10 cellular contexts compared by ENCODE assay signal in genomic region chr1:201766117-201766863, GRCh38.
DNase-seq lines count a peak whose midpoint lies in the region; ATAC-seq and TF ChIP-seq lines count a peak whose summit lies in the region.
"Had no signal": no experiment of that assay in that cellular context is flagged by ENCODE, and none has a peak within 500 bp of the region (broad histone marks: within the 10 kb centered on the region; RNA-seq: fewer than 3 reads in every experiment).

No MANE protein-coding gene starts in this region.

- WGBS in GM23248 (ENCODE audit: low coverage in 1 of 2, low lambda C conversion rate in 2 of 2, missing lambda C conversion rate in 2 of 2), 2 experiments: 26 to 29% methylated on average over 7 of the region's 7 CpGs
- WGBS in esophagus muscularis mucosa: 75% methylated on average over 7 of the region's 7 CpGs

- intact Hi-C loops in esophagus muscularis mucosa (cut with DNase I): no loop called here

- TF ChIP-seq POLR2A in esophagus muscularis mucosa (IDR thresholded peaks at IDR 0.05; ENCODE audit: low read depth): no peak

- TF ChIP-seq CTCF in foreskin keratinocyte (conservative IDR thresholded peaks at IDR 0.05) (no peak), esophagus muscularis mucosa (IDR thresholded peaks at IDR 0.05) (no peak)

- H3K27ac Mint-ChIP-seq in activated T-cell treated with anti-CD3 and anti-CD28 coated beads, Interleukin-2, amount 50 U/mL, for 24 hours: no peak overlapping the region
- H3K27ac Mint-ChIP-seq: activated CD4-positive, alpha-beta T cell treated with anti-CD3 and anti-CD28 coated beads, Interleukin-2, amount 10 ng/mL, durations not matched to agents 7 days and 5 days had no signal

- DNase-seq in GM23248 (peak; percentile 98), foreskin keratinocyte (peak in 1 of 2 donors; percentile 51), skeletal muscle cell (ENCODE audit: low read depth) (peak; percentile 94), esophagus muscularis mucosa (ENCODE audit: extremely low spot score) (no peak), COLO829 (ENCODE audit: low spot score) (no peak)
- DNase-seq in activated T-cell treated with anti-CD3 and anti-CD28 coated beads, Interleukin-2, amount 50 U/mL, for 24 hours: no peak
- DNase-seq: activated CD4-positive, alpha-beta T cell treated with anti-CD3 and anti-CD28 coated beads, Interleukin-2, amount 10 ng/mL, durations not matched to agents 7 days and 5 days had no signal

- H3K4me3 Mint-ChIP-seq in activated T-cell treated with anti-CD3 and anti-CD28 coated beads, Interleukin-2, amount 50 U/mL, for 24 hours: no peak overlapping the region
- H3K4me3 Mint-ChIP-seq: activated CD4-positive, alpha-beta T cell treated with anti-CD3 and anti-CD28 coated beads, Interleukin-2, amount 10 ng/mL, durations not matched to agents 7 days and 5 days had no signal

- in situ Hi-C loops in GM23248 (cut with MboI): no loop called here

- no peak for TF ChIP-seq EP300 in esophagus muscularis mucosa (IDR thresholded peaks at IDR 0.05)

- H3K27me3 ChIP-seq in GM23248 (replicated peaks; ENCODE audit: insufficient read depth) (no peaks in the 10 kb centered on the region), foreskin keratinocyte (no peaks in the 10 kb centered on the region), esophagus muscularis mucosa (no peaks in the 10 kb centered on the region)
- H3K27me3 ChIP-seq: breast epithelium had no signal

- peaks cover 6% of the 10 kb centered on the region for H3K27me3 Mint-ChIP-seq in activated T-cell treated with anti-CD3 and anti-CD28 coated beads, Interleukin-2, amount 50 U/mL, for 24 hours

- peak overlapping the region; percentile 53 for H3K9ac ChIP-seq in GM23248

- peaks cover 97% of the 10 kb centered on the region for H3F3A ChIP-seq in GM23248 (ENCODE audit: insufficient read depth)

- H3K4me3 ChIP-seq in GM23248 (no peak overlapping the region), skeletal muscle cell (ENCODE audit: low read depth, low read length) (no peak overlapping the region), esophagus muscularis mucosa (no peak overlapping the region)
- H3K4me3 ChIP-seq: breast epithelium had no signal

- no peaks in the 10 kb centered on the region for H3K36me3 Mint-ChIP-seq in activated T-cell treated with anti-CD3 and anti-CD28 coated beads, Interleukin-2, amount 50 U/mL, for 24 hours (ENCODE audit: low read depth)

- H3K4me1 ChIP-seq in GM23248 (ENCODE audit: insufficient read depth) (peaks cover 96% of the 10 kb centered on the region), foreskin keratinocyte (peaks cover 23% of the 10 kb centered on the region), esophagus muscularis mucosa (peaks cover 10 to 54% (median 17%) of the 10 kb centered on the region in 4 donors)

- no peaks in the 10 kb centered on the region for H4K20me1 ChIP-seq in GM23248 (ENCODE audit: insufficient read depth)

- H3K27ac ChIP-seq in GM23248 (peak overlapping the region; percentile 94), foreskin keratinocyte (peak overlapping the region; percentile 50), esophagus muscularis mucosa (replicated peaks in 1 of 4) (peak overlapping the region in 1 of 4 donors; percentile 7)

- ATAC-seq in SK-N-SH treated with all-trans-retinoic acid at 6 μM for 48 hours (peak; percentile 91), foreskin keratinocyte (no peak), HG03469 (IDR thresholded peaks at IDR 0.05; ENCODE audit: unreplicated experiment) (no peak)

- H3K79me2 ChIP-seq in GM23248 (ENCODE audit: insufficient read depth): peaks cover 88% of the 10 kb centered on the region

- H2AFZ ChIP-seq in GM23248: no peak overlapping the region

- H3K9me3 ChIP-seq in GM23248 (ENCODE audit: low read depth): no peaks in the 10 kb centered on the region
- peaks cover 0 to 6% (median 0%) of the 10 kb centered on the region in 4 donors for H3K9me3 ChIP-seq in esophagus muscularis mucosa

- no peaks in the 10 kb centered on the region for H3K9me3 Mint-ChIP-seq in activated T-cell treated with anti-CD3 and anti-CD28 coated beads, Interleukin-2, amount 50 U/mL, for 24 hours
- H3K9me3 Mint-ChIP-seq: activated CD4-positive, alpha-beta T cell treated with anti-CD3 and anti-CD28 coated beads, Interleukin-2, amount 10 ng/mL, durations not matched to agents 7 days and 5 days had no signal

- H3K36me3 ChIP-seq in GM23248 (ENCODE audit: low read depth) (no peaks in the 10 kb centered on the region), esophagus muscularis mucosa (no peaks in the 10 kb centered on the region)
- H3K36me3 ChIP-seq: breast epithelium had no signal

- H3K9me2 ChIP-seq in GM23248 (ENCODE audit: insufficient read depth): no peaks in the 10 kb centered on the region

- peak overlapping the region; percentile 54 for H3K4me2 ChIP-seq in GM23248 (ENCODE audit: unreplicated experiment)

- no peaks in the 10 kb centered on the region for H3K4me1 Mint-ChIP-seq in activated T-cell treated with anti-CD3 and anti-CD28 coated beads, Interleukin-2, amount 50 U/mL, for 24 hours (ENCODE audit: low read depth)
- H3K4me1 Mint-ChIP-seq: activated CD4-positive, alpha-beta T cell treated with anti-CD3 and anti-CD28 coated beads, Interleukin-2, amount 10 ng/mL, durations not matched to agents 7 days and 5 days had no signal

TF ChIP-seq in SK-N-SH treated with all-trans-retinoic acid at 6 μM for 48 hours, 23 proteins besides CTCF, POLR2A, EP300 and RAD21:
- no peak for TF ChIP-seq ARNTL (CRISPR knock-in tag; IDR thresholded peaks at IDR 0.05; ENCODE audit: borderline replicate concordance, low read depth)
- no peak for TF ChIP-seq POU6F1 (CRISPR knock-in tag; IDR thresholded peaks at IDR 0.05; ENCODE audit: borderline replicate concordance, low read depth)
- TF ChIP-seq ZC3H10 (CRISPR knock-in tag; IDR thresholded peaks at IDR 0.05): 0 out of 2 replicates have a peak, but pooled peaks have one; percentile 32
- no peak for TF ChIP-seq ESRRG (CRISPR knock-in tag; IDR thresholded peaks at IDR 0.05)
- TF ChIP-seq TCF4 (CRISPR knock-in tag; IDR thresholded peaks at IDR 0.05; ENCODE audit: borderline replicate concordance): no peak
- TF ChIP-seq TOX (CRISPR knock-in tag; IDR thresholded peaks at IDR 0.05; ENCODE audit: borderline replicate concordance): 0 out of 2 replicates have a peak, but pooled peaks have one; percentile 17
- TF ChIP-seq GLIS3 (CRISPR knock-in tag; IDR thresholded peaks at IDR 0.05): no peak

Comparison
In these comparisons a context has a peak if more than half of its experiments do, and no peak if none do; other contexts are left out.
1. DNase-seq: peak in GM23248 (single experiment) and skeletal muscle cell (single experiment); none in activated T-cell treated with anti-CD3 and anti-CD28 coated beads, Interleukin-2, amount 50 U/mL, for 24 hours (single experiment), esophagus muscularis mucosa (single experiment) and COLO829 (single experiment).